ENCODE assay signal across 37 cellular contexts in genomic region chr4:149838036-149838435, GRCh38. TPM values are rescaled to one million over a fixed set of nuclear protein-coding genes. Genes with fewer than 3 reads are reported as not detected.
"Had no signal": no experiment of that assay in that cellular context is flagged by ENCODE, and none has a peak within 500 bp of the region (broad histone marks: within the 10 kb centered on the region; RNA-seq: fewer than 3 reads in every experiment).

No MANE protein-coding gene starts in this region.

- H3K4me2 ChIP-seq: KMS-11 had no signal

- H3K27me3 ChIP-seq: MG63 had no signal

- H3K36me3 ChIP-seq: MG63 had no signal

- H3K9me3 ChIP-seq: MG63 had no signal

- H3K4me3 ChIP-seq: MG63 had no signal

- H3K9ac ChIP-seq: KMS-11 had no signal

- H3K27ac ChIP-seq: KMS-11 had no signal

- DNase-seq: Karpas-422, Kasumi-1, KG1, MG63, MM.1S, MV-4-11, NCI-H1048, NCI-H1092, NCI-H1092 treated with DMSO at 0.1 percent for 48 hours, NCI-H1105, NCI-H1105 treated with DMSO at 0.1 percent for 48 hours, NCI-H1417, NCI-H1417 treated with DMSO at 0.1 percent for 48 hours, NCI-H1436, NCI-H1436 treated with DMSO at 0.1 percent for 48 hours, NCI-H146, NCI-H1694 treated with DMSO at 0.1 percent for 48 hours, NCI-H187, NCI-H187 treated with DMSO at 0.1 percent for 48 hours, NCI-H1930, NCI-H2029, NCI-H2029 treated with DMSO at 0.1 percent for 48 hours, NCI-H2081, NCI-H2081 treated with DMSO at 0.1 percent for 48 hours, NCI-H2107, NCI-H2171, NCI-H2171 treated with DMSO at 0.1 percent for 48 hours, NCI-H2227 treated with DMSO at 0.1 percent for 48 hours, NCI-H226, NCI-H345, NCI-H446, NCI-H446 treated with DMSO at 0.1 percent for 48 hours, NCI-H510A, NCI-H510A treated with DMSO at 0.1 percent for 48 hours, NCI-H524 had no signal

RNA-seq across cellular contexts. Expression of gene IQCM, which starts 22.4 kb away (rescaled TPM):
- total RNA-seq: M059J had no signal
